In the genomic region with DNA sequence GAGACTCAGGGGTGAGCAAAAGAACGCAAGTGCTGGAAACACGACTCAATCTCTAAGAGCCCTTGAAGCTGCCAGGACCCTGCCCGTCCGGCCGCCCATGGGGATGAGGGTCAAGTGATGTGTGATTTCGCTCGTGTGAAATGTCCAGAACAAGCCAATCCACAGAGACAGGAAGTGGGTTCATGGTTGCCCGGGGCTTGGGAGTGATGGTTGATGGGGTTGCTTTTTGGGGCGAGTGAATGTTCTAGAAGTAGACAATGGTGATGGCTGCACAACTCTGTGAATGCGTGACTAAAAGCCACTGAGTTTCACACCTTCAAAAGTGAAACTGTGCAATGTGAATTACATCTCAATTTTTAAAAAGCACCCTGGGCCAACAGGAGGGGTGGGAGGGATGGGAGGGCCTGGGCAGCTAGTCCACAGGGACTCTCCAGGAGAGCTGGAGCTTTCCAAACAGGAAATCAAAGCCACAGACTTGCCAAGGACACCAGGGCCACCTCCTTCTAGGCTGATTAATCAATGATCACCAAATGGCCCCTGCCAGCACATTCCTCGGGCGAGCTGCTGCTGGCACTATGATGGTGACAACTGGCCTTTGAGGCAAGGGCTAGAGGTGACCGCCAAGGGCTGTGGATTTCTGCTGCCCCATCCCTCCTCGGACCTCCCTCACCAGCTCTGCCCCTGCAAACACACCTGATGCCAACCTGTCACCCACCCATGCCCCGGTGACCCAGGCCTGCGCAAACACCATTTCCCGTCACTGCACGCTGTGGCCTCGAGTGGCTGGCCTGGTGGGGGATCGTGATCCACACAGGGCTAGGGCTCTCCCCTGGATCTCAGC, we compare ENCODE assay signal across 12 cellular contexts. TPM values are rescaled to one million over a fixed set of nuclear protein-coding genes. Genes with fewer than 3 reads are reported as not detected.
A peak's percentile ranks its signal among the peaks of the same experiment; 100 is the strongest.
DNase-seq lines count a peak whose midpoint lies in the region; ATAC-seq, FAIRE-seq and TF ChIP-seq lines count a peak whose summit lies in the region.
"Had no signal": no experiment of that assay in that cellular context is flagged by ENCODE, and none has a peak within 500 bp of the region (broad histone marks: within the 10 kb centered on the region; RNA-seq: fewer than 3 reads in every experiment).

No MANE protein-coding gene starts in this region.

- WGBS in pancreas, 2 donors: 55 to 60% methylated on average over 20 of the region's 20 CpGs

- H3K27me3 ChIP-seq in WERI-Rb-1 (ENCODE audit: insufficient read depth, low read depth, severe bottlenecking) (no peaks in the 10 kb centered on the region), pancreas (no peaks in the 10 kb centered on the region), foreskin keratinocyte (no peaks in the 10 kb centered on the region)

- intact Hi-C loops in pancreas (cut with DNase I): no loop called here

- TF ChIP-seq CTCF in WERI-Rb-1 (IDR thresholded peaks at IDR 0.05; ENCODE audit: low read depth, low read length) (no peak), pancreas (IDR thresholded peaks at IDR 0.05) (no peak), foreskin keratinocyte (conservative IDR thresholded peaks at IDR 0.05) (no peak)

- H3K4me1 ChIP-seq in pancreas (peaks cover 15 to 26% (median 22%) of the 10 kb centered on the region in 3 donors), foreskin keratinocyte (peaks cover 28% of the 10 kb centered on the region)

- FAIRE-seq in pancreas (lab: Jason Lieb, UNC): no peak

- H3K4me3 ChIP-seq in WERI-Rb-1 (ENCODE audit: low read depth, low read length): no peak overlapping the region
- no peak overlapping the region for H3K4me3 ChIP-seq in pancreas

- DNase-seq in EL (peak; percentile 32), WERI-Rb-1 (no peak), foreskin melanocyte (peak; percentile 83), pancreas (peak in 4 of 6 donors; percentile 65 to 77 (median 76)), T1000 (lab: John Stamatoyannopoulos, UW) (no peak), foreskin keratinocyte (no peak)
- DNase-seq in activated CD4-positive, CD25-positive, alpha-beta regulatory T cell treated with anti-CD3 and anti-CD28 coated beads, Interleukin-2, amount 50 U/mL, for 72 hours: no peak
- DNase-seq: activated T-cell treated with anti-CD3 and anti-CD28 coated beads, Interleukin-2, amount 50 U/mL, for 4 hours; CD4-positive, CD25-positive, alpha-beta regulatory T cell; NCI-H1417; nephron progenitor cell had no signal

- H3K36me3 ChIP-seq in WERI-Rb-1: peaks cover 58% of the 10 kb centered on the region
- H3K36me3 ChIP-seq in pancreas: peaks cover 0 to 22% (median 16%) of the 10 kb centered on the region in 3 donors

- peak; percentile 59 to 80 (median 74) for ATAC-seq in pancreas
- no peak for ATAC-seq in foreskin keratinocyte
- ATAC-seq in GM21737 (IDR thresholded peaks at IDR 0.05; ENCODE audit: unreplicated experiment): no peak

- H3K9me3 ChIP-seq in WERI-Rb-1 (ENCODE audit: severe bottlenecking): no peaks in the 10 kb centered on the region
- no peaks in the 10 kb centered on the region for H3K9me3 ChIP-seq in pancreas

- H3K27ac ChIP-seq in WERI-Rb-1 (peak overlapping the region; percentile 70), pancreas (peak overlapping the region; percentile 76 to 84 (median 80)), foreskin keratinocyte (no peak overlapping the region)

RNA-seq across cellular contexts. Expression of gene DPP9, which starts 14.0 kb away (rescaled TPM):
- total RNA-seq in pancreas: 10 to 100 TPM; 19.0 to 36.7 (median 25.0) TPM
- polyA plus RNA-seq in pancreas: 10 to 100 TPM; 30.4 to 47.4 TPM
- total RNA-seq in foreskin keratinocyte: 86.8 and 88.1 TPM in 2 replicates
- 55.8 and 60.1 TPM in 2 replicates for polyA plus RNA-seq in foreskin keratinocyte

RNA-seq across cellular contexts. Expression of gene MYDGF, which starts 39.5 kb away (rescaled TPM):
- 100 to 1,000 TPM in 1 of 6 donors, 10 to 100 TPM in 5; 56.7 to 102 (median 66.4) TPM for total RNA-seq in pancreas
- 10 to 100 TPM; 50.3 to 80.6 TPM for polyA plus RNA-seq in pancreas
- total RNA-seq in foreskin keratinocyte: 127 and 150 TPM in 2 replicates
- polyA plus RNA-seq in foreskin keratinocyte: 205 and 269 TPM in 2 replicates

Comparison
In these comparisons a context has a peak if more than half of its experiments do, and no peak if none do; other contexts are left out.
1. DNase-seq: peak in EL (single experiment), foreskin melanocyte (single experiment) and pancreas (4 of 6); none in WERI-Rb-1 (single experiment), T1000 (single experiment), foreskin keratinocyte (0 of 2) and activated CD4-positive, CD25-positive, alpha-beta regulatory T cell treated with anti-CD3 and anti-CD28 coated beads, Interleukin-2, amount 50 U/mL, for 72 hours (single experiment).
2. ATAC-seq: peak in pancreas (4 of 4); none in foreskin keratinocyte (single experiment) and GM21737 (single experiment).